In the genomic region with DNA sequence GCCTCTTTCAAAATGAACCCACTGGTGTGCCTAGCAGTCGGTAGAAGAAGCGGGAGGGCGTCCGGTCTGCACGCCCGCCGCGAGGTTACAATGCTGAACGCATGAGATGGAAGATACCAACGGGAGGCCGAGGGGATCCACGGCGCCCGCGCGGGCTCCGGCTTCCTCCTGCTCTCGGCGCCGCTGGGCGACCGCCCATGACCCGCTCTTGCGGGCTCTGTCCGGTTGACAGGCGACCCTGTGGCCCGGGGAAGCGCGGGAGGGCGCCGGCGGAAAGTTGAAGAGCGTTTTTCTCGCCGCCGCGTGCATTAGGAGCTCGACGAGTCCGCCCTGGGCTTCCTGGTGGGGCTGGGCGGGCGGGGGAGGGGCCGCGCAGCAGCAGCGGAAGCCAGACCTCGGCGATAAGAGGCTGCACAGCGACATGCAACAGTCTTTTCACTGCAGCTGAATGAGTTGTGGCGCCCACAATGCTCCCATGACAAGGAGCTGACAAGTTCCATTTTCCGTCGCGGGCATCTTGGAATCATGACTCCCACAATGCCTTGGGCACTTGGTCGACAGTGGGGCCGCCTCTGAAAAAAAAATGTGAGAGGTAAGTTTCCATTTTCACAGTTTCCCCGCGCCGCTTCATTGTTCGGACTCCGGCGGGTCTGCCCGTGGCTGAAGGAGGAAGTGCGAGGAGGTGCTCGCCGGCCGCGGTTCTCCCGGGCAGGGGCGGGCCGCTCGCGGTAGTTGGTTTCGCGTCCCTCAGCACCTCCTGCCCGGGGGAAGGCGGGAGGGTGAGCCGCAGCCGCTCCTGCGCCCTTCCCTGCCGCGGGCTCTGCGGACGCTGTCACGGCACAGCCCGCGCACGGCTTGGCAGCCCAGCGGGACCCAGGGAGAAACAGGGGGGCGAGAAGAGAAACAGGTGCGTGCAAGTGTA, we compare ENCODE assay signal across 8 cellular contexts. TPM values are rescaled to one million over a fixed set of nuclear protein-coding genes. Genes with fewer than 3 reads are reported as not detected.
DNase-seq lines count a peak whose midpoint lies in the region; ATAC-seq and TF ChIP-seq lines count a peak whose summit lies in the region.

A gene with protein sequence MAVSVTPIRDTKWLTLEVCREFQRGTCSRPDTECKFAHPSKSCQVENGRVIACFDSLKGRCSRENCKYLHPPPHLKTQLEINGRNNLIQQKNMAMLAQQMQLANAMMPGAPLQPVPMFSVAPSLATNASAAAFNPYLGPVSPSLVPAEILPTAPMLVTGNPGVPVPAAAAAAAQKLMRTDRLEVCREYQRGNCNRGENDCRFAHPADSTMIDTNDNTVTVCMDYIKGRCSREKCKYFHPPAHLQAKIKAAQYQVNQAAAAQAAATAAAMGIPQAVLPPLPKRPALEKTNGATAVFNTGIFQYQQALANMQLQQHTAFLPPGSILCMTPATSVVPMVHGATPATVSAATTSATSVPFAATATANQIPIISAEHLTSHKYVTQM (plus strand): TSS at position 429 of the 922 bp plus-strand sequence. CDS start 31,265 bp downstream, outside the sequence.

- H3K27ac ChIP-seq in RWPE1, result peak within 1 kb of the TSS; percentile 99

- POLR2A ChIA-PET in RWPE1 (lab: Yijun Ruan, JAX; ENCODE audit: low non-redundant PET), result no interaction called here

- ATAC-seq in GM21825 (IDR thresholded peaks at IDR 0.05; ENCODE audit: unreplicated experiment), result peak; percentile 64
- peak; percentile 69 to 71 for ATAC-seq in naive B cell (ENCODE audit: low read depth in 2 of 2)
- peak; percentile 89 for ATAC-seq in stimulated activated memory B cell treated with anti-CD40 and anti-IgM and Interleukin-4, amounts not matched to agents 10 μg/mL and 1 μg/mL and 100 μg/mL, for 72 hours

- TF ChIP-seq CTCF in RWPE1 (conservative IDR thresholded peaks at IDR 0.05; ENCODE audit: low read depth), result no peak

- H3K4me1 Mint-ChIP-seq in naive B cell, result peaks cover 54 to 68% (median 61%) of the 10 kb centered on the region in 3 donors
- peaks cover 62% of the 10 kb centered on the region for H3K4me1 Mint-ChIP-seq in stimulated activated memory B cell treated with anti-CD40 and anti-IgM and Interleukin-4, amounts not matched to agents 10 μg/mL and 1 μg/mL and 100 μg/mL, for 72 hours

- peak within 1 kb of the TSS; percentile 83 to 99 (median 98) for H3K27ac Mint-ChIP-seq in naive B cell
- H3K27ac Mint-ChIP-seq in stimulated activated memory B cell treated with anti-CD40 and anti-IgM and Interleukin-4, amounts not matched to agents 10 μg/mL and 1 μg/mL and 100 μg/mL, for 72 hours, result peak within 1 kb of the TSS; percentile 95

- no peaks in the 10 kb centered on the region for H3K9me3 Mint-ChIP-seq in naive B cell
- H3K9me3 Mint-ChIP-seq in stimulated activated memory B cell treated with anti-CD40 and anti-IgM and Interleukin-4, amounts not matched to agents 10 μg/mL and 1 μg/mL and 100 μg/mL, for 72 hours, result no peaks in the 10 kb centered on the region

- CTCF ChIA-PET in RWPE1 (lab: Yijun Ruan, JAX), result interaction anchor here (0.6 to 0.7 kb wide), 2 partner anchors 9 to 13 kb away, joined by 3 to 5 read pairs; no protein-coding TSS in a partner anchor

- DNase-seq in DMS79 treated with DMSO at 0.1 percent for 48 hours (lab: John Stamatoyannopoulos, UW) (peak; percentile 78), LHCN-M2 (ENCODE audit: low read depth) (peak; percentile 75), RWPE1 (ENCODE audit: low spot score) (peak; percentile 50), fibroblast of gingiva (ENCODE audit: low read depth) (peak; percentile 82), naive B cell (peak; percentile 86)
- peak; percentile 61 to 72 for DNase-seq in activated T-helper 1 cell treated with anti-CD3 and anti-CD28 coated beads, Interleukin-2, amount 50 U/mL, for 16 hours (ENCODE audit: low read depth in 1 of 2, low spot score in 1 of 2)

- H3K4me3 Mint-ChIP-seq in naive B cell, result peak within 1 kb of the TSS; percentile 73 to 100 (median 98)
- peak within 1 kb of the TSS; percentile 93 for H3K4me3 Mint-ChIP-seq in stimulated activated memory B cell treated with anti-CD40 and anti-IgM and Interleukin-4, amounts not matched to agents 10 μg/mL and 1 μg/mL and 100 μg/mL, for 72 hours

- no peaks in the 10 kb centered on the region for H3K27me3 Mint-ChIP-seq in naive B cell
- H3K27me3 Mint-ChIP-seq in stimulated activated memory B cell treated with anti-CD40 and anti-IgM and Interleukin-4, amounts not matched to agents 10 μg/mL and 1 μg/mL and 100 μg/mL, for 72 hours, result no peaks in the 10 kb centered on the region

- peaks cover 0 to 15% of the 10 kb centered on the region in 2 donors for H3K36me3 Mint-ChIP-seq in naive B cell
- peaks cover 33% of the 10 kb centered on the region for H3K36me3 Mint-ChIP-seq in stimulated activated memory B cell treated with anti-CD40 and anti-IgM and Interleukin-4, amounts not matched to agents 10 μg/mL and 1 μg/mL and 100 μg/mL, for 72 hours

RNA-seq across cellular contexts. Expression of the gene that starts here (rescaled TPM):
- total RNA-seq in LHCN-M2 (2014; rRNA removed), result 124 and 149 TPM in 2 replicates
- 25.7 TPM for polyA plus RNA-seq in LHCN-M2 (2012)
- 100 to 1,000 TPM; 188 to 346 (median 260) TPM for polyA plus RNA-seq in naive B cell (ENCODE audit: low read depth in 6 of 6)

Comparison
In these comparisons a context has a peak if more than half of its experiments do, and no peak if none do; other contexts are left out.
1. Peak in every context shown above with its lines: DNase-seq, ATAC-seq and H3K27ac ChIP-seq.